In genomic region chr7:116236020-116236630, GRCh38 we compare ENCODE assay signal across 9 cellular contexts. TPM values are rescaled to one million over a fixed set of nuclear protein-coding genes. Genes with fewer than 3 reads are reported as not detected.
DNase-seq lines count a peak whose midpoint lies in the region; ATAC-seq, FAIRE-seq and TF ChIP-seq lines count a peak whose summit lies in the region.
"Had no signal": no experiment of that assay in that cellular context is flagged by ENCODE, and none has a peak within 500 bp of the region (broad histone marks: within the 10 kb centered on the region; RNA-seq: fewer than 3 reads in every experiment).

No MANE protein-coding gene starts in this region.

- H3K79me2 ChIP-seq in GM23248 (ENCODE audit: insufficient read depth), result peaks cover 5% of the 10 kb centered on the region

- no peaks in the 10 kb centered on the region for H3K9me3 Mint-ChIP-seq in nephron
- H3K9me3 Mint-ChIP-seq in stimulated activated memory B cell treated with anti-CD40 and anti-IgM and Interleukin-4, amounts not matched to agents 10 μg/mL and 1 μg/mL and 100 μg/mL, for 72 hours, result no peaks in the 10 kb centered on the region
- H3K9me3 Mint-ChIP-seq: dendritic cell treated with granulocyte-macrophage colony-stimulating factor and Interleukin-4, amounts not matched to agents 40 ng/mL and 50 ng/mL, for 4 days had no signal

- H3K4me3 Mint-ChIP-seq in nephron, result no peak overlapping the region
- no peak overlapping the region for H3K4me3 Mint-ChIP-seq in stimulated activated memory B cell treated with anti-CD40 and anti-IgM and Interleukin-4, amounts not matched to agents 10 μg/mL and 1 μg/mL and 100 μg/mL, for 72 hours
- H3K4me3 Mint-ChIP-seq: dendritic cell treated with granulocyte-macrophage colony-stimulating factor and Interleukin-4, amounts not matched to agents 40 ng/mL and 50 ng/mL, for 4 days had no signal

- no peak for ATAC-seq in stimulated activated memory B cell treated with anti-CD40 and anti-IgM and Interleukin-4, amounts not matched to agents 10 μg/mL and 1 μg/mL and 100 μg/mL, for 72 hours

- no peaks in the 10 kb centered on the region for H3K9me2 ChIP-seq in GM23248 (ENCODE audit: insufficient read depth)

- peak overlapping the region in 2 of 3 experiments; percentile 19 to 26 for H3K27ac Mint-ChIP-seq in nephron
- no peak overlapping the region for H3K27ac Mint-ChIP-seq in stimulated activated memory B cell treated with anti-CD40 and anti-IgM and Interleukin-4, amounts not matched to agents 10 μg/mL and 1 μg/mL and 100 μg/mL, for 72 hours
- H3K27ac Mint-ChIP-seq: dendritic cell treated with granulocyte-macrophage colony-stimulating factor and Interleukin-4, amounts not matched to agents 40 ng/mL and 50 ng/mL, for 4 days had no signal

- in situ Hi-C loops in GM23248 (cut with MboI), result loop anchor here (5.0 kb wide), 1 partner anchor 59 kb away; no protein-coding TSS in a partner anchor

- H3K4me3 ChIP-seq in GM23248 (no peak overlapping the region), epithelial cell of proximal tubule (ENCODE audit: low read depth, low read length) (no peak overlapping the region)

- 0 to 1% methylated on average over 2 of the region's 2 CpGs for whole genome bisulfite sequencing in GM23248 (ENCODE audit: low coverage in 1 of 2, low lambda C conversion rate in 2 of 2, missing lambda C conversion rate in 2 of 2), 2 experiments

- H3K4me2 ChIP-seq in GM23248 (ENCODE audit: unreplicated experiment), result no peak overlapping the region

- peak; percentile 64 for TF ChIP-seq CTCF in epithelial cell of proximal tubule (conservative IDR thresholded peaks at IDR 0.05; ENCODE audit: low read depth, low read length)
- peak; percentile 73 to 78 (median 76) for TF ChIP-seq CTCF in nephron (IDR thresholded peaks at IDR 0.05; ENCODE audit: unreplicated experiment in 3 of 3)

- no peaks in the 10 kb centered on the region for H3K27me3 ChIP-seq in GM23248 (replicated peaks; ENCODE audit: insufficient read depth)

- peaks cover 26% of the 10 kb centered on the region for H3K4me1 Mint-ChIP-seq in nephron
- peaks cover 24% of the 10 kb centered on the region for H3K4me1 Mint-ChIP-seq in stimulated activated memory B cell treated with anti-CD40 and anti-IgM and Interleukin-4, amounts not matched to agents 10 μg/mL and 1 μg/mL and 100 μg/mL, for 72 hours

- H3K27ac ChIP-seq in GM23248, result no peak overlapping the region

- H3K36me3 ChIP-seq in GM23248 (ENCODE audit: low read depth), result no peaks in the 10 kb centered on the region

- H2AFZ ChIP-seq in GM23248, result no peak overlapping the region

- no peak overlapping the region for H3K9ac ChIP-seq in GM23248

- no peaks in the 10 kb centered on the region for H4K20me1 ChIP-seq in GM23248 (ENCODE audit: insufficient read depth)

- H3K9me3 ChIP-seq in GM23248 (ENCODE audit: low read depth), result no peaks in the 10 kb centered on the region

- no peaks in the 10 kb centered on the region for H3K27me3 Mint-ChIP-seq in nephron (ENCODE audit: low read depth)
- no peaks in the 10 kb centered on the region for H3K27me3 Mint-ChIP-seq in stimulated activated memory B cell treated with anti-CD40 and anti-IgM and Interleukin-4, amounts not matched to agents 10 μg/mL and 1 μg/mL and 100 μg/mL, for 72 hours
- H3K27me3 Mint-ChIP-seq: dendritic cell treated with granulocyte-macrophage colony-stimulating factor and Interleukin-4, amounts not matched to agents 40 ng/mL and 50 ng/mL, for 4 days had no signal

- FAIRE-seq in G401.6 (lab: Jason Lieb, UNC), result peak; percentile 23

- H3K36me3 Mint-ChIP-seq in nephron (ENCODE audit: low read depth), result peaks cover 10% of the 10 kb centered on the region
- peaks cover 22% of the 10 kb centered on the region for H3K36me3 Mint-ChIP-seq in stimulated activated memory B cell treated with anti-CD40 and anti-IgM and Interleukin-4, amounts not matched to agents 10 μg/mL and 1 μg/mL and 100 μg/mL, for 72 hours

- DNase-seq in GM23248 (peak; percentile 77), NCI-H2107 treated with DMSO at 0.1 percent for 48 hours (lab: John Stamatoyannopoulos, UW; ENCODE audit: unreplicated experiment) (peak; percentile 37), epithelial cell of proximal tubule (ENCODE audit: low read depth) (no peak), cerebellar nuclear complex (lab: John Stamatoyannopoulos, UW) (no peak)
- DNase-seq in activated CD4-positive, alpha-beta T cell treated with anti-CD3 and anti-CD28 coated beads, Interleukin-2, amount 50 U/mL, for 1 hour, result peak; percentile 62

- H3K4me1 ChIP-seq in GM23248 (ENCODE audit: insufficient read depth), result peaks cover 30% of the 10 kb centered on the region

- peaks cover 21% of the 10 kb centered on the region for H3F3A ChIP-seq in GM23248 (ENCODE audit: insufficient read depth)

RNA-seq across cellular contexts. Expression of gene TES, which starts 25.8 kb away (rescaled TPM):
- 32.6 and 41.5 TPM in 2 replicates for total RNA-seq in GM23248 (2014; rRNA removed; shearing (Covaris generic))
- polyA plus RNA-seq in GM23248 (2016; fragmentation: Nextera tagmentation; extraction: Ambion mirVana), result 32.5 and 32.9 TPM in 2 replicates
- 153 and 174 TPM in 2 replicates for total RNA-seq in epithelial cell of proximal tubule

Comparison
In these comparisons a context has a peak if more than half of its experiments do, and no peak if none do; other contexts are left out.
1. DNase-seq: peak in GM23248 (single experiment), NCI-H2107 treated with DMSO at 0.1 percent for 48 hours (single experiment) and activated CD4-positive, alpha-beta T cell treated with anti-CD3 and anti-CD28 coated beads, Interleukin-2, amount 50 U/mL, for 1 hour (single experiment); none in epithelial cell of proximal tubule (single experiment) and cerebellar nuclear complex (0 of 2).